In the genomic region with DNA sequence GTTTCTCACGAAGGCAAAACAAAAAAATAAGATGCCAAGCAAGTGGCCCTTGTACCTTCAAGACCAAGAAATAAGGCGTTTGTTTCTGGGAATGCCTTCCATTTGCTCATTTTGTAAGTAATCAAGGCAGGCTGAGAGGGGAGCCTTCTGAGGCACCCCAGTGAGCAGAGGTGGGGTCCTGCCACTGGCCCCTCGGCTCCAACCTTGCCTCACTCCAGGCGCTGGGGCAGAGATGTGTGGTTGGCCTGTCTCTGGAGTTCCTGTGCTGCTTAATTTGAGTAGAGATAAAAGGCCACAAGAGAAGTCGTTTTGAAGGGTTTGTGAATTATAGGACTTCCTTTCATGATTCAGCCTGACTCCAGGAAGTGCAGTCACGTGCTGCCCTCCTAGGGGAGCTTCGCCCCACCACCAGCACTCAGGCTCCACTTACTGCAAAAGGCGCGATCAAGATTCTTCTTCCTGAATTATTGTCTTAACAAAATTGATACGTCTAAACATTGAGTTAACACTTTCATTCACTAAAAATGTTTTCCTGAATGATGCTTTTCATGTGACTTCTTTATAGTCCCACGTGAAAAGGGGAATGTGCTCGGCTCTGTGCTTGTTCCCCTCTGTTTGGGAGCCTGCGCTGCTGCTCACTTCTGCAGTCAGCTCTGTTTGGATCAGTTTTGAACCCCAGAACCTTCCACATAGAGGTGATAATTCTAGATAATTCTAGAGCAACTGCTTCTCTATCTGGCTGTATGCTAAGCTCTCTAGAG, we compare ENCODE assay signal across 9 cellular contexts.
DNase-seq lines count a peak whose midpoint lies in the region; ATAC-seq and TF ChIP-seq lines count a peak whose summit lies in the region.
"Had no signal": no experiment of that assay in that cellular context is flagged by ENCODE, and none has a peak within 500 bp of the region (broad histone marks: within the 10 kb centered on the region; RNA-seq: fewer than 3 reads in every experiment).

No MANE protein-coding gene starts in this region.

- H3K4me2 ChIP-seq in OCI-LY1 (ENCODE audit: low read length), result peak overlapping the region; percentile 70

- TF ChIP-seq CTCF in OCI-LY1 (IDR thresholded peaks at IDR 0.05; ENCODE audit: low read length), result no peak

- H4K20me1 ChIP-seq in OCI-LY1 (ENCODE audit: insufficient read depth, low read length), result no peaks in the 10 kb centered on the region

- H3K4me3 ChIP-seq in OCI-LY1 (ENCODE audit: low read depth, low read length, poor library complexity, severe bottlenecking), result peak overlapping the region; percentile 29

- peak; percentile 46 for ATAC-seq in GM21576 (IDR thresholded peaks at IDR 0.05; ENCODE audit: unreplicated experiment)
- ATAC-seq in HG02970 (IDR thresholded peaks at IDR 0.05; ENCODE audit: low FRiP score, unreplicated experiment), result no peak
- ATAC-seq in GM18520 (IDR thresholded peaks at IDR 0.05; ENCODE audit: unreplicated experiment), result no peak

- H3K9me2 ChIP-seq in OCI-LY1 (ENCODE audit: low read depth, low read length), result no peaks in the 10 kb centered on the region

- no peaks in the 10 kb centered on the region for H3K9me3 ChIP-seq in OCI-LY1 (ENCODE audit: low read length)

- H3K79me2 ChIP-seq in OCI-LY1 (ENCODE audit: insufficient read depth, low read length), result peaks cover 80% of the 10 kb centered on the region

- no peaks in the 10 kb centered on the region for H3K27me3 ChIP-seq in OCI-LY1 (ENCODE audit: insufficient read depth, low read length)

- H3K27ac ChIP-seq in OCI-LY1 (ENCODE audit: low read depth, low read length, poor library complexity, severe bottlenecking), result peak overlapping the region; percentile 96
- H3K27ac ChIP-seq: VCaP had no signal

- DNase-seq in DMS153 (lab: John Stamatoyannopoulos, UW), result peak; percentile 69
- peak; percentile 70 for DNase-seq in medulla oblongata (ENCODE audit: extremely low spot score)
- no peak for DNase-seq in cerebellar cortex (ENCODE audit: low spot score)
- DNase-seq in dedifferentiated amniotic fluid mesenchymal stem cell (ENCODE audit: extremely low spot score), result no peak

- peaks cover 58% of the 10 kb centered on the region for H3K36me3 ChIP-seq in OCI-LY1 (ENCODE audit: insufficient read depth, low read length)

- peak overlapping the region; percentile 55 for H3K9ac ChIP-seq in OCI-LY1 (ENCODE audit: low read length)

- no peak overlapping the region for H2AFZ ChIP-seq in OCI-LY1 (ENCODE audit: low read length)

- 0 out of 2 replicates have a peak, but pooled peaks cover 6% of the 10 kb centered on the region for H3F3A ChIP-seq in OCI-LY1 (ENCODE audit: insufficient read depth, low read length)

- H3K4me1 ChIP-seq in OCI-LY1 (ENCODE audit: insufficient read depth, low read length, severe bottlenecking), result peaks cover 62% of the 10 kb centered on the region

Comparison
In these comparisons a context has a peak if more than half of its experiments do, and no peak if none do; other contexts are left out.
1. DNase-seq: peak in DMS153 (single experiment) and medulla oblongata (single experiment); none in cerebellar cortex (single experiment) and dedifferentiated amniotic fluid mesenchymal stem cell (single experiment).